Comparison of ENCODE assay signal across 8 cellular contexts in genomic region chr2:26298638-26299393, GRCh38. TPM values are rescaled to one million over a fixed set of nuclear protein-coding genes. Genes with fewer than 3 reads are reported as not detected.
A peak's percentile ranks its signal among the peaks of the same experiment; 100 is the strongest.
DNase-seq lines count a peak whose midpoint lies in the region; ATAC-seq and TF ChIP-seq lines count a peak whose summit lies in the region.

No MANE protein-coding gene starts in this region.

- TF ChIP-seq EP300 in esophagus muscularis mucosa (IDR thresholded peaks at IDR 0.05) = no peak

- peak; percentile 51 for ATAC-seq in HG02610 (IDR thresholded peaks at IDR 0.05; ENCODE audit: unreplicated experiment)
- ATAC-seq in naive B cell (ENCODE audit: low read depth in 2 of 2) = peak; percentile 58 to 61
- no peak for ATAC-seq in GM19452 (IDR thresholded peaks at IDR 0.05; ENCODE audit: unreplicated experiment)

- intact Hi-C loops in esophagus muscularis mucosa (cut with DNase I) = loop anchor here (2.0 kb wide), 1 partner anchor 54 kb away; the partner anchor contains the start of genes HADHA and HADHB

- TF ChIP-seq POLR2A in esophagus muscularis mucosa (IDR thresholded peaks at IDR 0.05; ENCODE audit: low read depth) = no peak

- no peaks in the 10 kb centered on the region for H3K9me3 ChIP-seq in esophagus muscularis mucosa

- WGBS in esophagus muscularis mucosa = 16% methylated on average over 29 of the region's 30 CpGs
- 3% methylated on average over 30 of the region's 30 CpGs for WGBS in urinary bladder

- no peaks in the 10 kb centered on the region for H3K27me3 ChIP-seq in esophagus muscularis mucosa

- H3K4me1 ChIP-seq in esophagus muscularis mucosa = peaks cover 15 to 28% (median 23%) of the 10 kb centered on the region in 4 donors
- H3K4me1 ChIP-seq in urinary bladder (ENCODE audit: insufficient read depth) = no peaks in the 10 kb centered on the region

- peaks cover 0 to 3% (median 0%) of the 10 kb centered on the region in 3 donors for H3K4me1 Mint-ChIP-seq in naive B cell

- TF ChIP-seq CTCF in esophagus muscularis mucosa (IDR thresholded peaks at IDR 0.05) = no peak

- H3K4me3 ChIP-seq in esophagus muscularis mucosa (peak overlapping the region; percentile 55 to 66 (median 62)), urinary bladder (ENCODE audit: low read depth, low read length) (peak overlapping the region; percentile 60)

- no peaks in the 10 kb centered on the region for H3K36me3 ChIP-seq in esophagus muscularis mucosa
- no peaks in the 10 kb centered on the region for H3K36me3 ChIP-seq in urinary bladder (ENCODE audit: insufficient read depth)

- H3K36me3 Mint-ChIP-seq in naive B cell = no peaks in the 10 kb centered on the region

- H3K27me3 Mint-ChIP-seq in naive B cell = no peaks in the 10 kb centered on the region

- H3K4me3 Mint-ChIP-seq in naive B cell = no peak overlapping the region

- peak; percentile 21 to 30 for DNase-seq in activated CD4-positive, alpha-beta T cell treated with anti-CD3 and anti-CD28 coated beads, Interleukin-2, amount 50 U/mL, for 4 hours
- DNase-seq in esophagus muscularis mucosa (ENCODE audit: extremely low spot score) (no peak), naive B cell (peak; percentile 32), COLO668 (lab: John Stamatoyannopoulos, UW; ENCODE audit: unreplicated experiment) (no peak), putamen (ENCODE audit: low spot score) (no peak)

- H3K27ac ChIP-seq in esophagus muscularis mucosa (replicated peaks in 1 of 4) = peak overlapping the region; percentile 77 to 83 (median 80)
- peak overlapping the region; percentile 60 for H3K27ac ChIP-seq in urinary bladder (ENCODE audit: low read depth)

- H3K9me3 Mint-ChIP-seq in naive B cell = no peaks in the 10 kb centered on the region

- H3K27ac Mint-ChIP-seq in naive B cell = no peak overlapping the region

RNA-seq across cellular contexts. Expression of gene SELENOI, which starts 47.1 kb away (rescaled TPM):
- total RNA-seq in esophagus muscularis mucosa = 10 to 100 TPM in 2 of 4 donors, 1 to 10 TPM in 2; 6.4 to 11.2 (median 9.3) TPM
- polyA plus RNA-seq in naive B cell (ENCODE audit: low read depth in 6 of 6) = 1 to 10 TPM; 1.2 to 8.0 (median 5.0) TPM
- total RNA-seq in urinary bladder = 27.7 TPM
- polyA plus RNA-seq in urinary bladder = 3.7 TPM

RNA-seq across cellular contexts. Expression of gene ADGRF3, which starts 47.8 kb away (rescaled TPM):
- total RNA-seq in esophagus muscularis mucosa = not detected
- polyA plus RNA-seq in naive B cell (ENCODE audit: low read depth in 6 of 6) = 1 to 10 TPM in 1 of 6 donors, under 1 TPM in 5; 0.09 to 1.4 (median 0.18) TPM
- 0.37 TPM for total RNA-seq in urinary bladder
- 0.08 TPM for polyA plus RNA-seq in urinary bladder

RNA-seq across cellular contexts. Expression of gene HADHB, which starts 54.1 kb away (rescaled TPM):
- total RNA-seq in esophagus muscularis mucosa = 100 to 1,000 TPM; 163 to 399 (median 192) TPM
- polyA plus RNA-seq in naive B cell (ENCODE audit: low read depth in 6 of 6) = 100 to 1,000 TPM in 5 of 6 donors, 10 to 100 TPM in 1; 97.7 to 133 (median 110) TPM
- total RNA-seq in urinary bladder = 112 TPM
- 105 TPM for polyA plus RNA-seq in urinary bladder

RNA-seq across cellular contexts. Expression of gene HADHA, which starts 54.4 kb away (rescaled TPM):
- total RNA-seq in esophagus muscularis mucosa = 100 to 1,000 TPM; 155 to 266 (median 175) TPM
- 100 to 1,000 TPM in 4 of 6 donors, 10 to 100 TPM in 2; 77.4 to 118 (median 102) TPM for polyA plus RNA-seq in naive B cell (ENCODE audit: low read depth in 6 of 6)
- 122 TPM for total RNA-seq in urinary bladder
- 107 TPM for polyA plus RNA-seq in urinary bladder

Comparison
In these comparisons a context has a peak if more than half of its experiments do, and no peak if none do; other contexts are left out.
1. DNase-seq: peak in activated CD4-positive, alpha-beta T cell treated with anti-CD3 and anti-CD28 coated beads, Interleukin-2, amount 50 U/mL, for 4 hours (2 of 2) and naive B cell (single experiment); none in esophagus muscularis mucosa (single experiment), COLO668 (single experiment) and putamen (single experiment).